Comparison of ENCODE assay signal across 10 cellular contexts in genomic region chr11:9266132-9266736, GRCh38. TPM values are rescaled to one million over a fixed set of nuclear protein-coding genes. Genes with fewer than 3 reads are reported as not detected.
DNase-seq lines count a peak whose midpoint lies in the region; ATAC-seq and TF ChIP-seq lines count a peak whose summit lies in the region.
"Had no signal": no experiment of that assay in that cellular context is flagged by ENCODE, and none has a peak within 500 bp of the region (broad histone marks: within the 10 kb centered on the region; RNA-seq: fewer than 3 reads in every experiment).

No MANE protein-coding gene starts in this region.

- H3K36me3 Mint-ChIP-seq in activated T-cell treated with anti-CD3 and anti-CD28 coated beads, Interleukin-2, amount 50 U/mL, for 24 hours (ENCODE audit: low read depth): peaks cover 10% of the 10 kb centered on the region
- peaks cover 11% of the 10 kb centered on the region for H3K36me3 Mint-ChIP-seq in activated T-helper 2 cell treated with anti-CD3 and anti-CD28 coated beads, Interferon-gamma antibody, Interleukin-2, Interleukin-4, amounts not matched to agents 10 μg/mL and 5 μg/mL and 100 μg/mL, durations not matched to agents 14 hours and 24 hours and 36 hours (ENCODE audit: low read depth)

- no peaks in the 10 kb centered on the region for H3K36me3 ChIP-seq in lower lobe of right lung
- no peaks in the 10 kb centered on the region for H3K36me3 ChIP-seq in subcutaneous abdominal adipose tissue (ENCODE audit: control insufficient read depth in 5 of 5, insufficient read depth in 5 of 5, low read length in 5 of 5)

- ATAC-seq in lower lobe of right lung: peak in 1 of 2 donors; percentile 42
- ATAC-seq in GM21825 (IDR thresholded peaks at IDR 0.05; ENCODE audit: unreplicated experiment): no peak
- ATAC-seq in HG03175 (IDR thresholded peaks at IDR 0.05; ENCODE audit: unreplicated experiment): no peak

- peaks cover 35% of the 10 kb centered on the region for H3K4me1 Mint-ChIP-seq in activated T-cell treated with anti-CD3 and anti-CD28 coated beads, Interleukin-2, amount 50 U/mL, for 24 hours (ENCODE audit: low read depth)
- H3K4me1 Mint-ChIP-seq in activated T-helper 2 cell treated with anti-CD3 and anti-CD28 coated beads, Interferon-gamma antibody, Interleukin-2, Interleukin-4, amounts not matched to agents 10 μg/mL and 5 μg/mL and 100 μg/mL, durations not matched to agents 14 hours and 24 hours and 36 hours (ENCODE audit: low read depth): peaks cover 25% of the 10 kb centered on the region

- peaks cover 25% of the 10 kb centered on the region for H3K4me1 ChIP-seq in lower lobe of right lung
- peaks cover 4 to 14% (median 13%) of the 10 kb centered on the region in 5 donors for H3K4me1 ChIP-seq in subcutaneous abdominal adipose tissue (ENCODE audit: control insufficient read depth in 5 of 5, insufficient read depth in 5 of 5, low read length in 5 of 5)

- H3K9ac ChIP-seq in subcutaneous abdominal adipose tissue (ENCODE audit: low read length in 5 of 5): peak overlapping the region in 2 of 5 donors; percentile 77 to 95

- H3K27ac ChIP-seq in lower lobe of right lung (peak overlapping the region; percentile 93), subcutaneous abdominal adipose tissue (ENCODE audit: low read depth, low read length) (peak overlapping the region; percentile 99)

- DNase-seq in activated T-cell treated with anti-CD3 and anti-CD28 coated beads, Interleukin-2, amount 50 U/mL, for 24 hours: no peak
- DNase-seq in activated T-cell treated with anti-CD3 and anti-CD28 coated beads for 4 hours (no peak), lower lobe of right lung (no peak), NCI-H2196 (lab: John Stamatoyannopoulos, UW; ENCODE audit: unreplicated experiment) (no peak)
- no peak for DNase-seq in activated T-helper 2 cell treated with anti-CD3 and anti-CD28 coated beads, Interferon-gamma antibody, Interleukin-2, Interleukin-4, amounts not matched to agents 10 μg/mL and 5 μg/mL and 100 μg/mL, durations not matched to agents 14 hours and 24 hours and 36 hours (ENCODE audit: low spot score)
- DNase-seq: NCI-H1105 treated with DMSO at 0.1 percent for 48 hours; stimulated activated CD4-positive, alpha-beta T cell treated with anti-CD3 and anti-CD28 coated beads, Interleukin-15, amount 100 ng/mL, for 24 hours had no signal

- H3K4me3 Mint-ChIP-seq in activated T-cell treated with anti-CD3 and anti-CD28 coated beads, Interleukin-2, amount 50 U/mL, for 24 hours: peak overlapping the region; percentile 81
- peak overlapping the region; percentile 78 for H3K4me3 Mint-ChIP-seq in activated T-helper 2 cell treated with anti-CD3 and anti-CD28 coated beads, Interferon-gamma antibody, Interleukin-2, Interleukin-4, amounts not matched to agents 10 μg/mL and 5 μg/mL and 100 μg/mL, durations not matched to agents 14 hours and 24 hours and 36 hours (ENCODE audit: low read depth)

- intact Hi-C loops in activated T-helper 2 cell treated with anti-CD3 and anti-CD28 coated beads, Interferon-gamma antibody, Interleukin-2, Interleukin-4, amounts not matched to agents 10 μg/mL and 5 μg/mL and 100 μg/mL, durations not matched to agents 14 hours and 24 hours and 36 hours (cut with micrococcal nuclease): loop anchor here (5.0 kb wide), 1 partner anchor 116 kb away; the partner anchor contains the start of gene IPO7
- intact Hi-C loops in lower lobe of right lung (cut with DNase I): no loop called here

- H3K9me3 ChIP-seq in lower lobe of right lung: no peaks in the 10 kb centered on the region
- H3K9me3 ChIP-seq in subcutaneous abdominal adipose tissue (ENCODE audit: control insufficient read depth in 5 of 5, low read length in 5 of 5): no peaks in the 10 kb centered on the region

- no peaks in the 10 kb centered on the region for H3K9me3 Mint-ChIP-seq in activated T-cell treated with anti-CD3 and anti-CD28 coated beads, Interleukin-2, amount 50 U/mL, for 24 hours
- H3K9me3 Mint-ChIP-seq in activated T-helper 2 cell treated with anti-CD3 and anti-CD28 coated beads, Interferon-gamma antibody, Interleukin-2, Interleukin-4, amounts not matched to agents 10 μg/mL and 5 μg/mL and 100 μg/mL, durations not matched to agents 14 hours and 24 hours and 36 hours: no peaks in the 10 kb centered on the region

- no peaks in the 10 kb centered on the region for H3K27me3 ChIP-seq in lower lobe of right lung (ENCODE audit: low read depth)
- no peaks in the 10 kb centered on the region for H3K27me3 ChIP-seq in subcutaneous abdominal adipose tissue (ENCODE audit: control insufficient read depth in 5 of 5, insufficient read depth in 4 of 5, low read length in 5 of 5)

- peak overlapping the region; percentile 74 for H3K27ac Mint-ChIP-seq in activated T-cell treated with anti-CD3 and anti-CD28 coated beads, Interleukin-2, amount 50 U/mL, for 24 hours
- peak overlapping the region; percentile 68 for H3K27ac Mint-ChIP-seq in activated T-helper 2 cell treated with anti-CD3 and anti-CD28 coated beads, Interferon-gamma antibody, Interleukin-2, Interleukin-4, amounts not matched to agents 10 μg/mL and 5 μg/mL and 100 μg/mL, durations not matched to agents 14 hours and 24 hours and 36 hours

- H3K4me3 ChIP-seq in lower lobe of right lung (peak overlapping the region; percentile 87), subcutaneous abdominal adipose tissue (ENCODE audit: low read depth in 1 of 5, low read length in 5 of 5) (peak overlapping the region in 3 of 5 donors; percentile 77 to 88 (median 82))

- no peak for TF ChIP-seq CTCF in lower lobe of right lung (IDR thresholded peaks at IDR 0.05)

- peaks cover 17% of the 10 kb centered on the region for H3K27me3 Mint-ChIP-seq in activated T-cell treated with anti-CD3 and anti-CD28 coated beads, Interleukin-2, amount 50 U/mL, for 24 hours
- peaks cover 33% of the 10 kb centered on the region for H3K27me3 Mint-ChIP-seq in activated T-helper 2 cell treated with anti-CD3 and anti-CD28 coated beads, Interferon-gamma antibody, Interleukin-2, Interleukin-4, amounts not matched to agents 10 μg/mL and 5 μg/mL and 100 μg/mL, durations not matched to agents 14 hours and 24 hours and 36 hours (ENCODE audit: low read depth)

RNA-seq across cellular contexts. Expression of gene DENND5A, which starts 1.1 kb away (rescaled TPM):
- 56.7 and 61.6 TPM in 2 replicates for total RNA-seq in activated T-helper 2 cell treated with anti-CD3 and anti-CD28 coated beads, Interferon-gamma antibody, Interleukin-2, Interleukin-4, amounts not matched to agents 10 μg/mL and 5 μg/mL and 100 μg/mL, durations not matched to agents 14 hours and 24 hours and 36 hours
- 97.5 TPM for total RNA-seq in lower lobe of right lung

RNA-seq across cellular contexts. Expression of gene TMEM41B, which starts 48.2 kb away (rescaled TPM):
- 29.8 and 31.9 TPM in 2 replicates for total RNA-seq in activated T-helper 2 cell treated with anti-CD3 and anti-CD28 coated beads, Interferon-gamma antibody, Interleukin-2, Interleukin-4, amounts not matched to agents 10 μg/mL and 5 μg/mL and 100 μg/mL, durations not matched to agents 14 hours and 24 hours and 36 hours
- total RNA-seq in lower lobe of right lung: 58.1 TPM
